ENCODE assay signal across 13 cellular contexts in genomic region chr3:64873400-64873799, GRCh38.
"Had no signal": no experiment of that assay in that cellular context is flagged by ENCODE, and none has a peak within 500 bp of the region (broad histone marks: within the 10 kb centered on the region; RNA-seq: fewer than 3 reads in every experiment).

No MANE protein-coding gene starts in this region.

- H3K4me1 Mint-ChIP-seq: T-cell had no signal

- FAIRE-seq: colon had no signal

- H3K27me3 ChIP-seq: ascending aorta, hepatocyte, ovary, right lobe of liver had no signal

- H3K36me3 ChIP-seq: ovary, right lobe of liver, thoracic aorta had no signal

- H3K4me3 Mint-ChIP-seq: mesothelial cell of epicardium, nephron progenitor cell, T-cell had no signal

- DNase-seq: activated CD4-positive, alpha-beta T cell treated with anti-CD3 and anti-CD28 coated beads, Interleukin-2, amount 50 U/mL, for 1 hour; activated naive CD4-positive, alpha-beta T cell treated with Interleukin-2 at 50 U/mL for 16 hours; nephron progenitor cell; ovary; right lobe of liver; T-cell; T-helper 9 cell had no signal

- ATAC-seq: esophagus mucosa, T-cell had no signal

- H3K27ac ChIP-seq: ascending aorta, hepatocyte, ovary, right lobe of liver, thoracic aorta had no signal

- H3K9me3 ChIP-seq: ascending aorta, ovary, right lobe of liver had no signal

- H3K4me3 ChIP-seq: ascending aorta, hepatocyte, ovary, right lobe of liver, thoracic aorta had no signal

- H3K4me1 ChIP-seq: ascending aorta, right lobe of liver had no signal

- H3K27me3 Mint-ChIP-seq: T-cell had no signal

- H3K27ac Mint-ChIP-seq: mesothelial cell of epicardium, nephron progenitor cell, T-cell had no signal

- H3K36me3 Mint-ChIP-seq: T-cell had no signal
